Comparison of ENCODE assay signal across 10 cellular contexts in genomic region chr22:20533879-20534265, GRCh38. TPM values are rescaled to one million over a fixed set of nuclear protein-coding genes. Genes with fewer than 3 reads are reported as not detected.
A peak's percentile ranks its signal among the peaks of the same experiment; 100 is the strongest.
DNase-seq lines count a peak whose midpoint lies in the region; ATAC-seq and TF ChIP-seq lines count a peak whose summit lies in the region.
"Had no signal": no experiment of that assay in that cellular context is flagged by ENCODE, and none has a peak within 500 bp of the region (broad histone marks: within the 10 kb centered on the region; RNA-seq: fewer than 3 reads in every experiment).

No MANE protein-coding gene starts in this region.

- intact Hi-C loops in left ventricle myocardium inferior (cut with micrococcal nuclease), result no loop called here
- intact Hi-C loops in left cardiac atrium (cut with DNase I), result no loop called here
- intact Hi-C loops in MCF 10A (cut with micrococcal nuclease), result loop anchor here (5.0 kb wide), 1 partner anchor 37 kb away; the partner anchor contains the start of gene KLHL22
- intact Hi-C loops in natural killer cell (cut with micrococcal nuclease), result no loop called here

- CTCF ChIA-PET in MCF 10A (lab: Yijun Ruan, JAX), result no interaction called here

- POLR2A ChIA-PET in MCF 10A (lab: Yijun Ruan, JAX), result interaction anchor here (0.6 to 10.3 kb wide), 6 partner anchors 10 to 328 kb away, joined by 3 to 332 read pairs (median 10); partner anchors contain the start of gene MED15

- no TSS peak for BruUV-seq in MCF 10A (replicated peaks; lab: Mats Ljungman, UMichigan)

- no peaks in the 10 kb centered on the region for H3K9me3 Mint-ChIP-seq in MCF 10A (ENCODE audit: unreplicated experiment)
- H3K9me3 Mint-ChIP-seq in natural killer cell, result no peaks in the 10 kb centered on the region

- H3K27ac ChIP-seq in left ventricle myocardium inferior (replicated peaks), result peak overlapping the region; percentile 85
- peak overlapping the region; percentile 0 to 78 (median 41) for H3K27ac ChIP-seq in upper lobe of left lung

- no peak overlapping the region for H3K4me3 Mint-ChIP-seq in MCF 10A (ENCODE audit: unreplicated experiment)
- peak overlapping the region; percentile 86 for H3K4me3 Mint-ChIP-seq in natural killer cell

- H3K4me1 Mint-ChIP-seq in MCF 10A (ENCODE audit: insufficient read depth, unreplicated experiment), result peaks cover 54% of the 10 kb centered on the region
- H3K4me1 Mint-ChIP-seq in natural killer cell, result peaks cover 51 to 81% of the 10 kb centered on the region in 2 donors

- H3K36me3 ChIP-seq in left ventricle myocardium inferior, result peaks cover 19% of the 10 kb centered on the region
- H3K36me3 ChIP-seq in upper lobe of left lung, result peaks cover 7 to 32% (median 16%) of the 10 kb centered on the region in 4 donors

- 53 to 55% methylated on average over 3 of the region's 3 CpGs for whole genome bisulfite sequencing in upper lobe of left lung, 2 donors

- DNase-seq in left ventricle myocardium inferior, result no peak
- no peak for DNase-seq in left cardiac atrium
- no peak for DNase-seq in MCF 10A (ENCODE audit: unreplicated experiment)
- DNase-seq in natural killer cell, result no peak
- no peak for DNase-seq in upper lobe of left lung
- no peak for DNase-seq in NCI-H526 (lab: John Stamatoyannopoulos, UW)
- DNase-seq: COR-L47, NCI-H446 had no signal

- H3K36me3 Mint-ChIP-seq in MCF 10A (ENCODE audit: insufficient read depth, unreplicated experiment) (peaks cover 32% of the 10 kb centered on the region), natural killer cell (no peaks in the 10 kb centered on the region)

- ATAC-seq in left cardiac atrium (no peak), natural killer cell (peak in 2 of 3 donors; percentile 49), upper lobe of left lung (ENCODE audit: low FRiP score in 2 of 2) (no peak), GM18519 (IDR thresholded peaks at IDR 0.05; ENCODE audit: low FRiP score, unreplicated experiment) (no peak), HG03045 (IDR thresholded peaks at IDR 0.05; ENCODE audit: unreplicated experiment) (no peak)

- TF ChIP-seq POLR2A in upper lobe of left lung (IDR thresholded peaks at IDR 0.05), result no peak

- TF ChIP-seq CTCF in left ventricle myocardium inferior (IDR thresholded peaks at IDR 0.05; ENCODE audit: borderline replicate concordance), result no peak
- no peak for TF ChIP-seq CTCF in MCF 10A (IDR thresholded peaks at IDR 0.05; ENCODE audit: unreplicated experiment)
- no peak for TF ChIP-seq CTCF in natural killer cell (IDR thresholded peaks at IDR 0.05)
- TF ChIP-seq CTCF in upper lobe of left lung (IDR thresholded peaks at IDR 0.05), result no peak

- no peaks in the 10 kb centered on the region for H3K27me3 Mint-ChIP-seq in MCF 10A (ENCODE audit: insufficient read depth, unreplicated experiment)
- H3K27me3 Mint-ChIP-seq in natural killer cell (ENCODE audit: low read depth in 2 of 2), result no peaks in the 10 kb centered on the region

- no peaks in the 10 kb centered on the region for H3K9me3 ChIP-seq in left ventricle myocardium inferior (replicated peaks)
- H3K9me3 ChIP-seq in upper lobe of left lung, result no peaks in the 10 kb centered on the region

- no peak overlapping the region for H3K4me3 ChIP-seq in left ventricle myocardium inferior
- no peak overlapping the region for H3K4me3 ChIP-seq in upper lobe of left lung

- H3K27ac Mint-ChIP-seq in MCF 10A (ENCODE audit: low read depth, unreplicated experiment), result peak overlapping the region; percentile 98
- peak overlapping the region; percentile 82 to 93 for H3K27ac Mint-ChIP-seq in natural killer cell

- H3K27me3 ChIP-seq in left ventricle myocardium inferior (ENCODE audit: low read depth), result no peaks in the 10 kb centered on the region
- no peaks in the 10 kb centered on the region for H3K27me3 ChIP-seq in upper lobe of left lung

- TF ChIP-seq EP300 in upper lobe of left lung (IDR thresholded peaks at IDR 0.05), result no peak

- H3K4me1 ChIP-seq in left ventricle myocardium inferior (peaks cover 88% of the 10 kb centered on the region), upper lobe of left lung (peaks cover 44 to 56% (median 46%) of the 10 kb centered on the region in 4 donors)

RNA-seq across cellular contexts. Expression of gene MED15, which starts 26.5 kb away (rescaled TPM):
- total RNA-seq in left ventricle myocardium inferior (40.3 TPM), left cardiac atrium (10 to 100 TPM; 42.7 to 47.9 TPM), MCF 10A (2022) (122 TPM in 2 replicates), natural killer cell (100 to 1,000 TPM; 269 to 291 (median 270) TPM), upper lobe of left lung (100 to 1,000 TPM in 4 of 6 donors, 10 to 100 TPM in 2; 64.2 to 170 (median 123) TPM)

RNA-seq across cellular contexts. Expression of gene KLHL22, which starts 38.3 kb away (rescaled TPM):
- 16.1 TPM for total RNA-seq in left ventricle myocardium inferior
- total RNA-seq in left cardiac atrium, result 10 to 100 TPM; 18.7 to 19.6 TPM
- 14.7 and 20.9 TPM in 2 replicates for total RNA-seq in MCF 10A (2022)
- 10 to 100 TPM; 26.5 to 53.0 (median 31.0) TPM for total RNA-seq in natural killer cell
- 10 to 100 TPM; 17.5 to 48.2 (median 22.7) TPM for total RNA-seq in upper lobe of left lung

Comparison
In these comparisons a context has a peak if more than half of its experiments do, and no peak if none do; other contexts are left out.
1. ATAC-seq: peak in natural killer cell (2 of 3); none in left cardiac atrium (0 of 2), upper lobe of left lung (0 of 2), GM18519 (single experiment) and HG03045 (single experiment).